ENCODE assay signal across 12 cellular contexts in the genomic region with DNA sequence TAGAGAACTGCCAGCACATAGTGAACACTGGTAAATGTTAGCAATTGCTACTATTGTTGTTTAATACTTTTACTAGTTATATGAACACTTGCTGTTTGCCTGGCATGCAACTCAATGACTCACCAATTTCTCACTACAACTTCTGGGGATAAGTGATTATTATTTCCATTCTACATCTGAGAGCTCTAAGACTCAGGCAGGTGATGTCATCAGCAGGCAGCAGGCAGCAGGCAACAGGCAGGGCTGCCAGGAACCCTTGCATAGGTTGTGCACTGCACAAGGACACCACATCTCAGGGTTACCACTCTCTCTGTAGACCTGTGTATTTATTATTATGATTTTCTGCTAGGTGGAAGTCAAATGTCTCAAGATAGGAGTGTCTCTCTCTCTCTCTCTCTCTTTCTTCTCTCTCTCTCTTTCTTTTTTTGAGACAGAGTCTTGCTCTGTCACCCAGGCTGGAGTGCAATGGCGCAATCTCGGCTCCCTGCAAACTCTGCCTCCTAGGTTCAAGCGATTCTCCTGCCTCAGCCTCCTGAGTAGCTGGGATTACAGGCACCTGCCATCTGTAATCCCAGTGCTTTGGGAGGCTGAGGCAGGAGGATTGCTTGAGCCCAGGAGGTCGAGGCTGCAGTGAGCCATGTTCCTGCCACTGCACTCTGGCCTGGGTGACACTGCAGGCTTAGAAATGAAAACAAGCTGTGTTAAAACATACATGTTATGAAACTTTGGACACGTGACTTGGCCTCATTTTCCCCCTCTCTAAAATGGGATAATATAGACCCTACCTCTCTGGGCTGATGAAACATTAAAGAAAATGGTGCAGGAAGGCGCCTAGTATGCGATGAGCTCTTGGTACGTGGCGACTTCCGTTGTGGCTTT. TPM values are rescaled to one million over a fixed set of nuclear protein-coding genes. Genes with fewer than 3 reads are reported as not detected.
A peak's percentile ranks its signal among the peaks of the same experiment; 100 is the strongest.
DNase-seq lines count a peak whose midpoint lies in the region; ATAC-seq, FAIRE-seq and TF ChIP-seq lines count a peak whose summit lies in the region.
"Had no signal": no experiment of that assay in that cellular context is flagged by ENCODE, and none has a peak within 500 bp of the region (broad histone marks: within the 10 kb centered on the region; RNA-seq: fewer than 3 reads in every experiment).

No MANE protein-coding gene starts in this region.

- ATAC-seq in pancreas: peak; percentile 59 to 70 (median 66)
- no peak for ATAC-seq in GM21737 (IDR thresholded peaks at IDR 0.05; ENCODE audit: unreplicated experiment)

- H3K36me3 ChIP-seq in brain microvascular endothelial cell (replicated peaks) (no peaks in the 10 kb centered on the region), pancreas (no peaks in the 10 kb centered on the region), vagina (no peaks in the 10 kb centered on the region)
- H3K36me3 ChIP-seq: thoracic aorta had no signal

- H3K27me3 ChIP-seq in brain microvascular endothelial cell (replicated peaks): no peaks in the 10 kb centered on the region
- H3K27me3 ChIP-seq in pancreas: no peaks in the 10 kb centered on the region
- H3K27me3 ChIP-seq in vagina: no peaks in the 10 kb centered on the region

- FAIRE-seq in pancreas (lab: Jason Lieb, UNC): no peak

- no peak for TF ChIP-seq CTCF in brain microvascular endothelial cell (IDR thresholded peaks at IDR 0.05; ENCODE audit: low read depth, low read length, missing control alignments)
- no peak for TF ChIP-seq CTCF in pancreas (IDR thresholded peaks at IDR 0.05)
- no peak for TF ChIP-seq CTCF in vagina (IDR thresholded peaks at IDR 0.05)

- H3K27ac ChIP-seq in brain microvascular endothelial cell (no peak overlapping the region), pancreas (peak overlapping the region in 1 of 4 donors; percentile 50), vagina (no peak overlapping the region)
- H3K27ac ChIP-seq: PC-9, thoracic aorta had no signal

- intact Hi-C loops in pancreas (cut with DNase I) (loop anchor here in 1 of 3 donors (10.0 kb wide), 1 partner anchor 71 kb away; a partner anchor contains a TSS), vagina (cut with DNase I) (loop anchor here (10.0 kb wide), 1 partner anchor 211 kb away; no protein-coding TSS in a partner anchor)

- no peak for TF ChIP-seq POLR2A in vagina (IDR thresholded peaks at IDR 0.05)

- H3K4me1 ChIP-seq in pancreas (peaks cover 0 to 3% (median 0%) of the 10 kb centered on the region in 3 donors), vagina (no peaks in the 10 kb centered on the region)

- no peak overlapping the region for H3K4me3 ChIP-seq in brain microvascular endothelial cell (ENCODE audit: low read depth, low read length)
- no peak overlapping the region for H3K4me3 ChIP-seq in pancreas
- H3K4me3 ChIP-seq in vagina: no peak overlapping the region
- H3K4me3 ChIP-seq: PC-9, thoracic aorta had no signal

- in situ Hi-C loops in brain microvascular endothelial cell (cut with HindIII; ENCODE audit: low pct_ligation_motif_present, low sequenced_read_pairs): no loop called here

- WGBS in pancreas, 2 donors: 66 to 72% methylated on average over 10 of the region's 10 CpGs

- no peaks in the 10 kb centered on the region for H3K9me3 ChIP-seq in pancreas
- no peaks in the 10 kb centered on the region for H3K9me3 ChIP-seq in vagina
- H3K9me3 ChIP-seq: thoracic aorta had no signal

- DNase-seq in NOMO-1 treated with DMSO at 0.1 percent for 48 hours (lab: John Stamatoyannopoulos, UW; ENCODE audit: unreplicated experiment) (peak; percentile 2), NOMO-1 (lab: John Stamatoyannopoulos, UW; ENCODE audit: unreplicated experiment in 2 of 2) (no peak), NAMALWA (ENCODE audit: low spot score) (peak; percentile 24), brain microvascular endothelial cell (peak; percentile 29), pancreas (peak in 3 of 6 donors; percentile 36 to 61 (median 60)), vagina (ENCODE audit: extremely low spot score in 2 of 2) (no peak), NCI-H1417 treated with DMSO at 0.1 percent for 48 hours (lab: John Stamatoyannopoulos, UW) (no peak)
- DNase-seq: activated B cell treated with CpG ODN at 0.5 μM for 24 hours, MV-4-11 had no signal

RNA-seq across cellular contexts. Expression of a gene that starts 22.7 kb away (rescaled TPM):
- total RNA-seq in pancreas (100 to 1,000 TPM in 4 of 6 donors, 10 to 100 TPM in 2; 93.0 to 146 (median 118) TPM), vagina (not detected)
- 100 to 1,000 TPM; 208 to 238 TPM for polyA plus RNA-seq in pancreas
- total RNA-seq: activated B cell treated with CpG ODN at 0.5 μM for 24 hours had no signal

RNA-seq across cellular contexts. Expression of a gene that starts 33.9 kb away (rescaled TPM):
- total RNA-seq in pancreas (10 to 100 TPM in 1 of 6 donors, 1 to 10 TPM in 5; 2.9 to 11.0 (median 4.4) TPM), vagina (8.6 TPM)
- polyA plus RNA-seq in pancreas: 10 to 100 TPM; 14.0 to 15.1 TPM

RNA-seq across cellular contexts. Expression of a gene that starts 51.4 kb away (rescaled TPM):
- total RNA-seq in pancreas (10 to 100 TPM; 12.2 to 33.4 (median 16.7) TPM), vagina (788 TPM)
- polyA plus RNA-seq in pancreas: 10 to 100 TPM; 33.9 to 59.1 TPM
- total RNA-seq: activated B cell treated with CpG ODN at 0.5 μM for 24 hours had no signal

Comparison
In these comparisons a context has a peak if more than half of its experiments do, and no peak if none do; other contexts are left out.
1. DNase-seq: peak in NOMO-1 treated with DMSO at 0.1 percent for 48 hours (single experiment), NAMALWA (single experiment) and brain microvascular endothelial cell (single experiment); none in NOMO-1 (0 of 2), vagina (0 of 2) and NCI-H1417 treated with DMSO at 0.1 percent for 48 hours (single experiment).
2. RNA of a gene that starts 22.7 kb away (total RNA-seq): 93.0 to 146 TPM in pancreas; not detected in vagina (single experiment); every median in the first group is over 10 times any median in the second.
3. RNA of a gene that starts 51.4 kb away (total RNA-seq): 788 TPM in vagina (single experiment); 12.2 to 33.4 TPM in pancreas; every median in the first group is over 10 times any median in the second.